8 cellular contexts compared by ENCODE assay signal in the genomic region with DNA sequence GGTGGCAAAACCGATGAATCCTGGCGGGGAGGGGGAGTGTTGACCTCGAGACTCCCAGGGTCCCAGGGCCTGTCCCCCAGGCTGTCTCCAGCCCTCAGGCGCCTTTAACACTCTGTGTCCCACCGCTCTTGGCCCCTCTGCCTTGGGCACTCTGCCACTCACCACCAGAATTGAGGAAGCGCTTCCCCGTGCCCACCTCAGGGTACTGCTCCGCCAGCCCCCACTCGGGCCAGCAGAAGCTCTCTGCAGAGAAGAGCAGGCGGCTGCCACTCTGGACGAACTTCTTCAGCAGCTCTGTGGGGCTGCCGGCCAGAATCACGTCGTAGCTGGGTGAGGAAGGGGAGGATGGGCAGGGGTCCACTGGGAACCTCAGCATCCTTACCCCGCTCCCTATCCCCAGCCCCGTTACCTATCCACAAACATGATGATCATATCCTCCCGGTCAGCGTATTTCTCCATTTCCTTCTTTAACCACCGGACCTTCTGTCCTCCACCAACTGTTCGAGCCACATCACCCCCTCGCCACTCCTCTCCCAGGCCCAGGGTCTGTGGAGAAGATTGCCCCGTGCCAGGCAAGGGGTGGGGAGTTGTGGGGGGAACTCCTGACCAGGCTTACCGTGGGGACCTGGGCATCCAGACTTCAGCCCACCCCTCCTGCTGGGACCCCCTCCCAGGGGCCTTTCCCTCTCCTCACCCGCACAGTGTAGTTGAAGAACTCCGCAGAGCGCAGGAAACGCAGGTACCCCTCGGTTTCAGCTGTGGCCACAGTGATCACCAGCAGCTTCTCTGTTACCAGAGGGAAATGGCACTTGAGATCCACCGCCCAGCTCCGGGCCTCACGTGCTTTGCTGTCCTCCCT. TPM values are rescaled to one million over a fixed set of nuclear protein-coding genes. Genes with fewer than 3 reads are reported as not detected.
DNase-seq lines count a peak whose midpoint lies in the region; ATAC-seq, FAIRE-seq and TF ChIP-seq lines count a peak whose summit lies in the region.

No MANE protein-coding gene starts in this region.

- WGBS in GM12878 (ENCODE audit: insufficient coverage, insufficient replicate concordance, low lambda C conversion rate, missing lambda C conversion rate) = 70% methylated on average over 31 of the region's 31 CpGs

- H3K36me3 ChIP-seq in GM12878 (ENCODE audit: control insufficient read depth in 2 of 2, insufficient read depth in 2 of 2, low read length in 1 of 2) = no peaks in the 10 kb centered on the region; a peak in 1 of 4 replicates
- H3K36me3 ChIP-seq in lower lobe of right lung = peaks cover 50% of the 10 kb centered on the region
- H3K36me3 ChIP-seq in vagina = peaks cover 0 to 26% of the 10 kb centered on the region in 2 donors

- RAD21 ChIA-PET in GM12878 (lab: Charles Lee; ENCODE audit: unreplicated experiment) = interaction anchor here (0.6 to 3.9 kb wide), 6 partner anchors 22 to 198 kb away, joined by 3 to 37 read pairs (median 8); a partner anchor contains a TSS

- TF ChIP-seq RAD21 in GM12878 (IDR thresholded peaks at IDR 0.05; ENCODE audit: insufficient read depth, low read depth, low read length) = no peak

- CTCF ChIA-PET in GM12878 (lab: Yijun Ruan, JAX) = interaction anchor here (1.0 to 3.4 kb wide), 9 partner anchors 16 to 139 kb away, joined by 3 to 63 read pairs (median 9); a partner anchor contains a TSS

- in situ Hi-C loops in GM12878 (cut with MboI) = no loop called here

- H3K4me1 ChIP-seq in GM12878 (ENCODE audit: control insufficient read depth, insufficient read depth, low read length) (peaks cover 5% of the 10 kb centered on the region), lower lobe of right lung (peaks cover 30% of the 10 kb centered on the region), vagina (peaks cover 43% of the 10 kb centered on the region)

- H3K4me3 ChIP-seq in GM12878 (peak overlapping the region; percentile 88), lower lobe of right lung (peak overlapping the region; percentile 94), vagina (peak overlapping the region; percentile 66 to 70)

- no peaks in the 10 kb centered on the region for H4K20me1 ChIP-seq in GM12878 (ENCODE audit: control insufficient read depth, insufficient read depth)

- peaks cover 30% of the 10 kb centered on the region for H3K79me2 ChIP-seq in GM12878 (ENCODE audit: control insufficient read depth, insufficient read depth, low read length)

- no peaks in the 10 kb centered on the region for H3K9me3 ChIP-seq in GM12878 (replicated peaks; ENCODE audit: control insufficient read depth, insufficient read depth, low read length)
- H3K9me3 ChIP-seq in lower lobe of right lung = no peaks in the 10 kb centered on the region
- no peaks in the 10 kb centered on the region for H3K9me3 ChIP-seq in vagina

- TSS peak; percentile 76 for BruUV-seq in GM12878 (replicated peaks; lab: Mats Ljungman, UMichigan)

- ATAC-seq in HG03175 (IDR thresholded peaks at IDR 0.05; ENCODE audit: unreplicated experiment) (peak; percentile 2), GM12878 (peak; percentile 10), lower lobe of right lung (peak; percentile 2 to 18), HG03378 (IDR thresholded peaks at IDR 0.05; ENCODE audit: unreplicated experiment) (no peak), HG03460 (IDR thresholded peaks at IDR 0.05; ENCODE audit: unreplicated experiment) (no peak), GM21423 (IDR thresholded peaks at IDR 0.05; ENCODE audit: unreplicated experiment) (no peak)

- TF ChIP-seq CTCF in GM12878 (IDR thresholded peaks at IDR 0.05 in 2 of 3, conservative IDR thresholded peaks at IDR 0.05 in 1 of 3; ENCODE audit: control insufficient read depth in 2 of 3, extremely low read depth in 1 of 3, insufficient read depth in 1 of 3, low read depth in 3 of 3, low read length in 3 of 3) (no peak), lower lobe of right lung (IDR thresholded peaks at IDR 0.05) (no peak), vagina (IDR thresholded peaks at IDR 0.05) (no peak)

- peak; percentile 47 for DNase-seq in AG20443 (ENCODE audit: low spot score)
- DNase-seq in GM12878 (ENCODE audit: low read depth, low spot score) = no peak
- DNase-seq in lower lobe of right lung = peak; percentile 59
- DNase-seq in vagina (ENCODE audit: extremely low spot score in 2 of 2) = no peak

- FAIRE-seq in GM12878 (lab: Jason Lieb, UNC) = peak; percentile 54

- SMC1A ChIA-PET in GM12878 (lab: Charles Lee; ENCODE audit: uncharacterized antibody, unreplicated experiment) = interaction anchor here (0.6 to 3.6 kb wide), 5 partner anchors 13 to 344 kb away, joined by 3 to 19 read pairs (median 4); a partner anchor contains a TSS

- peak overlapping the region; percentile 75 for H3K9ac ChIP-seq in GM12878 (ENCODE audit: control insufficient read depth, insufficient read depth, low read length)

- intact Hi-C loops in GM12878 (cut with micrococcal nuclease; ENCODE audit: unreplicated experiment) (no loop called here), lower lobe of right lung (cut with DNase I) (no loop called here), vagina (cut with DNase I) (no loop called here)

- TF ChIP-seq EP300 in GM12878 (IDR thresholded peaks at IDR 0.05; ENCODE audit: borderline replicate concordance in 1 of 2, control insufficient read depth in 1 of 2, low read depth in 2 of 2, low read length in 2 of 2) = no peak

- POLR2A ChIA-PET in GM12878 (lab: Charles Lee) = no interaction called here

- TF ChIP-seq POLR2A in GM12878 (IDR thresholded peaks at IDR 0.05; ENCODE audit: low read depth, low read length) = no peak
- TF ChIP-seq POLR2A in vagina (IDR thresholded peaks at IDR 0.05) = no peak

- peak overlapping the region; percentile 93 for H2AFZ ChIP-seq in GM12878 (ENCODE audit: control insufficient read depth, low read depth, low read length)

- H3K4me2 ChIP-seq in GM12878 (ENCODE audit: control insufficient read depth, insufficient read depth) = peak overlapping the region; percentile 89

- H3K27me3 ChIP-seq in GM12878 (replicated peaks in 1 of 2; ENCODE audit: control insufficient read depth in 2 of 2, insufficient read depth in 2 of 2, low read length in 1 of 2) (no peaks in the 10 kb centered on the region), lower lobe of right lung (ENCODE audit: low read depth) (no peaks in the 10 kb centered on the region), vagina (no peaks in the 10 kb centered on the region)

- H3K27ac ChIP-seq in GM12878 (ENCODE audit: control insufficient read depth, insufficient read depth) = peak overlapping the region; percentile 88
- peak overlapping the region; percentile 93 for H3K27ac ChIP-seq in lower lobe of right lung
- H3K27ac ChIP-seq in vagina = peak overlapping the region; percentile 91

RNA-seq across cellular contexts. Expression of a gene that starts 1.2 kb away (rescaled TPM):
- 64.1 and 64.5 TPM in 2 replicates for total RNA-seq in GM12878 (2013; cell fraction: nucleolus; rRNA removed)
- total RNA-seq in GM12878 (2014; rRNA removed) (12.4 and 13.5 TPM in 2 replicates), GM12878 (2014; rRNA removed; fragmentation: Illumina TruSeq; extraction: Trizol) (5.3 and 9.2 TPM in 2 replicates), GM12878 (2021) (25.0 and 27.8 TPM in 2 replicates), lower lobe of right lung (87.9 TPM), vagina (41.5 TPM)
- polyA plus RNA-seq in GM12878 (2011; ENCODE audit: low read depth) = 10.5 TPM
- polyA plus RNA-seq in GM12878 (2011; rRNA removed) (15.2 and 17.3 TPM in 2 replicates), GM12878 (2014; fragmentation: Illumina TruSeq; extraction: Trizol) (7.7 and 14.6 TPM in 2 replicates), GM12878 (2014; fragmentation: Nextera tagmentation; extraction: Ambion mirVana) (1 to 10 TPM in 1 of 2 experiments, under 1 TPM in 1; 0.53 to 3.2 TPM), GM12878 (2014; rRNA removed) (15.6 and 20.0 TPM in 2 replicates), GM12878 (2016; fragmentation: Nextera tagmentation; extraction: Ambion mirVana) (10 to 100 TPM; 19.6 to 23.0 TPM)
- polyA plus RNA-seq in GM12878 (2011; cell fraction: cytosol; rRNA removed) = 25.7 and 29.6 TPM in 2 replicates
- polyA plus RNA-seq in GM12878 (2011; cell fraction: nucleus; rRNA removed) = 83.0 and 97.3 TPM in 2 replicates
- 26.0 and 27.8 TPM in 2 replicates for polyA plus RNA-seq in GM12878 (2012)
- 10.1 and 21.9 TPM in 2 replicates for polyA minus RNA-seq in GM12878 (2011; rRNA and poly(A)+ RNA removed)
- polyA minus RNA-seq in GM12878 (2011; cell fraction: cytosol; rRNA and poly(A)+ RNA removed) = 9.5 and 12.3 TPM in 2 replicates
- 19.8 and 34.6 TPM in 2 replicates for polyA minus RNA-seq in GM12878 (2011; cell fraction: nucleus; rRNA and poly(A)+ RNA removed)

RNA-seq across cellular contexts. Expression of a gene that starts 1.7 kb away (rescaled TPM):
- total RNA-seq in GM12878 (2013; cell fraction: nucleolus; rRNA removed) = 21.2 and 22.4 TPM in 2 replicates
- total RNA-seq in GM12878 (2014; rRNA removed) (78.6 and 79.2 TPM in 2 replicates), GM12878 (2014; rRNA removed; fragmentation: Illumina TruSeq; extraction: Trizol) (32.5 and 33.9 TPM in 2 replicates), GM12878 (2021) (51.8 and 55.2 TPM in 2 replicates), lower lobe of right lung (55.4 TPM), vagina (55.2 TPM)
- 19.0 TPM for polyA plus RNA-seq in GM12878 (2011; ENCODE audit: low read depth)
- polyA plus RNA-seq in GM12878 (2011; rRNA removed) (19.2 and 25.7 TPM in 2 replicates), GM12878 (2014; fragmentation: Illumina TruSeq; extraction: Trizol) (7.6 and 30.2 TPM in 2 replicates), GM12878 (2014; fragmentation: Nextera tagmentation; extraction: Ambion mirVana) (10 to 100 TPM in 1 of 2 experiments, 1 to 10 TPM in 1; 3.8 to 14.9 TPM), GM12878 (2014; rRNA removed) (71.4 and 75.9 TPM in 2 replicates), GM12878 (2016; fragmentation: Nextera tagmentation; extraction: Ambion mirVana) (10 to 100 TPM; 77.7 to 78.4 TPM)
- 45.7 and 46.3 TPM in 2 replicates for polyA plus RNA-seq in GM12878 (2011; cell fraction: cytosol; rRNA removed)
- polyA plus RNA-seq in GM12878 (2011; cell fraction: nucleus; rRNA removed) = 28.0 and 28.9 TPM in 2 replicates
- 43.7 and 46.4 TPM in 2 replicates for polyA plus RNA-seq in GM12878 (2012)
- 6.5 and 20.0 TPM in 2 replicates for polyA minus RNA-seq in GM12878 (2011; rRNA and poly(A)+ RNA removed)
- 10.8 and 13.8 TPM in 2 replicates for polyA minus RNA-seq in GM12878 (2011; cell fraction: cytosol; rRNA and poly(A)+ RNA removed)
- polyA minus RNA-seq in GM12878 (2011; cell fraction: nucleus; rRNA and poly(A)+ RNA removed) = 4.0 and 9.8 TPM in 2 replicates

RNA-seq across cellular contexts. Expression of a gene that starts 15.4 kb away (rescaled TPM):
- total RNA-seq in GM12878 (2013; cell fraction: nucleolus; rRNA removed) = not detected in 2 replicates
- total RNA-seq in GM12878 (2014; rRNA removed) (not detected in 2 replicates), GM12878 (2014; rRNA removed; fragmentation: Illumina TruSeq; extraction: Trizol) (not detected in 2 replicates), GM12878 (2021) (not detected in 2 replicates), lower lobe of right lung (not detected), vagina (not detected)
- not detected for polyA plus RNA-seq in GM12878 (2011; ENCODE audit: low read depth)
- polyA plus RNA-seq in GM12878 (2011; rRNA removed) (0.11 TPM in 1 of 2 replicates, not detected in the other), GM12878 (2014; fragmentation: Illumina TruSeq; extraction: Trizol) (not detected in 2 replicates), GM12878 (2014; fragmentation: Nextera tagmentation; extraction: Ambion mirVana) (not detected), GM12878 (2014; rRNA removed) (not detected in 2 replicates), GM12878 (2016; fragmentation: Nextera tagmentation; extraction: Ambion mirVana) (not detected)
- polyA plus RNA-seq in GM12878 (2011; cell fraction: cytosol; rRNA removed) = 0.03 TPM in 1 of 2 replicates, not detected in the other
- polyA plus RNA-seq in GM12878 (2011; cell fraction: nucleus; rRNA removed) = 0.04 and 0.10 TPM in 2 replicates
- not detected in 2 replicates for polyA plus RNA-seq in GM12878 (2012)
- polyA minus RNA-seq in GM12878 (2011; rRNA and poly(A)+ RNA removed) = not detected in 2 replicates
- not detected in 2 replicates for polyA minus RNA-seq in GM12878 (2011; cell fraction: cytosol; rRNA and poly(A)+ RNA removed)
- 0.48 TPM in 1 of 2 replicates, not detected in the other for polyA minus RNA-seq in GM12878 (2011; cell fraction: nucleus; rRNA and poly(A)+ RNA removed)

RNA-seq across cellular contexts. Expression of a gene that starts 21.4 kb away (rescaled TPM):
- total RNA-seq in GM12878 (2013; cell fraction: nucleolus; rRNA removed) = 24.4 and 25.6 TPM in 2 replicates
- total RNA-seq in GM12878 (2014; rRNA removed) (6.5 and 7.6 TPM in 2 replicates), GM12878 (2014; rRNA removed; fragmentation: Illumina TruSeq; extraction: Trizol) (3.8 and 4.7 TPM in 2 replicates), GM12878 (2021) (8.3 and 8.7 TPM in 2 replicates), lower lobe of right lung (11.1 TPM), vagina (8.6 TPM)
- 2.1 TPM for polyA plus RNA-seq in GM12878 (2011; ENCODE audit: low read depth)
- polyA plus RNA-seq in GM12878 (2011; rRNA removed) (7.5 and 10.0 TPM in 2 replicates), GM12878 (2014; fragmentation: Illumina TruSeq; extraction: Trizol) (3.9 and 7.0 TPM in 2 replicates), GM12878 (2014; fragmentation: Nextera tagmentation; extraction: Ambion mirVana) (1 to 10 TPM in 1 of 2 experiments, under 1 TPM in 1; 0.47 to 1.1 TPM), GM12878 (2014; rRNA removed) (15.0 and 15.9 TPM in 2 replicates), GM12878 (2016; fragmentation: Nextera tagmentation; extraction: Ambion mirVana) (1 to 10 TPM; 4.4 to 6.2 TPM)
- 10.4 and 13.8 TPM in 2 replicates for polyA plus RNA-seq in GM12878 (2011; cell fraction: cytosol; rRNA removed)
- polyA plus RNA-seq in GM12878 (2011; cell fraction: nucleus; rRNA removed) = 72.8 and 78.5 TPM in 2 replicates
- polyA plus RNA-seq in GM12878 (2012) = 5.6 and 8.8 TPM in 2 replicates
- polyA minus RNA-seq in GM12878 (2011; rRNA and poly(A)+ RNA removed) = 4.4 and 8.8 TPM in 2 replicates
- 1.4 and 2.9 TPM in 2 replicates for polyA minus RNA-seq in GM12878 (2011; cell fraction: cytosol; rRNA and poly(A)+ RNA removed)
- polyA minus RNA-seq in GM12878 (2011; cell fraction: nucleus; rRNA and poly(A)+ RNA removed) = 11.8 and 14.1 TPM in 2 replicates

RNA-seq across cellular contexts. Expression of a gene that starts 28.7 kb away (rescaled TPM):
- total RNA-seq in GM12878 (2013; cell fraction: nucleolus; rRNA removed) = 56.3 and 63.6 TPM in 2 replicates
- total RNA-seq in GM12878 (2014; rRNA removed) (109 and 116 TPM in 2 replicates), GM12878 (2014; rRNA removed; fragmentation: Illumina TruSeq; extraction: Trizol) (97.9 and 103 TPM in 2 replicates), GM12878 (2021) (104 and 110 TPM in 2 replicates), lower lobe of right lung (133 TPM), vagina (204 TPM)
- polyA plus RNA-seq in GM12878 (2011; ENCODE audit: low read depth) = 63.8 TPM
- polyA plus RNA-seq in GM12878 (2011; rRNA removed) (66.1 and 95.5 TPM in 2 replicates), GM12878 (2014; fragmentation: Illumina TruSeq; extraction: Trizol) (52.1 and 105 TPM in 2 replicates), GM12878 (2014; fragmentation: Nextera tagmentation; extraction: Ambion mirVana) (10 to 100 TPM; 83.4 to 88.5 TPM), GM12878 (2014; rRNA removed) (127 and 141 TPM in 2 replicates), GM12878 (2016; fragmentation: Nextera tagmentation; extraction: Ambion mirVana) (100 to 1,000 TPM; 147 to 149 TPM)
- polyA plus RNA-seq in GM12878 (2011; cell fraction: cytosol; rRNA removed) = 159 and 194 TPM in 2 replicates
- 109 and 149 TPM in 2 replicates for polyA plus RNA-seq in GM12878 (2011; cell fraction: nucleus; rRNA removed)
- polyA plus RNA-seq in GM12878 (2012) = 81.7 and 82.3 TPM in 2 replicates
- polyA minus RNA-seq in GM12878 (2011; rRNA and poly(A)+ RNA removed) = 40.2 and 60.9 TPM in 2 replicates
- 12.0 and 13.8 TPM in 2 replicates for polyA minus RNA-seq in GM12878 (2011; cell fraction: cytosol; rRNA and poly(A)+ RNA removed)
- polyA minus RNA-seq in GM12878 (2011; cell fraction: nucleus; rRNA and poly(A)+ RNA removed) = 17.7 and 23.1 TPM in 2 replicates

Comparison
In these comparisons a context has a peak if more than half of its experiments do, and no peak if none do; other contexts are left out.
1. DNase-seq: peak in AG20443 (single experiment) and lower lobe of right lung (single experiment); none in GM12878 (single experiment) and vagina (0 of 2).
2. ATAC-seq: peak in HG03175 (single experiment), GM12878 (single experiment) and lower lobe of right lung (2 of 2); none in HG03378 (single experiment), HG03460 (single experiment) and GM21423 (single experiment).
3. Peak in every context shown above with its lines, with median percentiles within 50 percentile points of each other: H3K27ac ChIP-seq and H3K4me3 ChIP-seq.